In genomic region chr10:63115732-63116383, GRCh38 we compare ENCODE assay signal across 8 cellular contexts. TPM values are rescaled to one million over a fixed set of nuclear protein-coding genes. Genes with fewer than 3 reads are reported as not detected.
A peak's percentile ranks its signal among the peaks of the same experiment; 100 is the strongest.
DNase-seq lines count a peak whose midpoint lies in the region; ATAC-seq and TF ChIP-seq lines count a peak whose summit lies in the region.

No MANE protein-coding gene starts in this region.

- H3K27ac ChIP-seq in left lung (peak overlapping the region; percentile 6 to 20), spleen (peak overlapping the region in 5 of 8 donors; percentile 26 to 90 (median 81)), SK-N-SH (ENCODE audit: low read depth in 2 of 2, low read length in 1 of 2) (no peak overlapping the region)

- no peaks in the 10 kb centered on the region for H3K27me3 ChIP-seq in left lung
- no peaks in the 10 kb centered on the region for H3K27me3 ChIP-seq in spleen (replicated peaks in 1 of 7)
- H3K27me3 ChIP-seq in SK-N-SH (ENCODE audit: insufficient read depth) = no peaks in the 10 kb centered on the region

- no peak for TF ChIP-seq RAD21 in SK-N-SH (IDR thresholded peaks at IDR 0.05; ENCODE audit: low read length)

- no peaks in the 10 kb centered on the region for H3K27me3 Mint-ChIP-seq in HFFc6 (ENCODE audit: insufficient read depth)

- CTCF ChIA-PET in SK-N-SH (lab: Yijun Ruan, JAX) = interaction anchor here (0.9 kb wide), 1 partner anchor 32 kb away, joined by 3 read pairs; no protein-coding TSS in a partner anchor

- H3K4me2 ChIP-seq in SK-N-SH = no peak overlapping the region

- H3K4me3 ChIP-seq in left lung (no peak overlapping the region), spleen (no peak overlapping the region), SK-N-SH (ENCODE audit: low read depth in 2 of 2, low read length in 1 of 2) (no peak overlapping the region)

- TF ChIP-seq CTCF in HFFc6 (IDR thresholded peaks at IDR 0.05) = no peak
- no peak for TF ChIP-seq CTCF in left lung (IDR thresholded peaks at IDR 0.05)
- TF ChIP-seq CTCF in spleen (IDR thresholded peaks at IDR 0.05 in 8 of 11, conservative IDR thresholded peaks at IDR 0.05 in 3 of 11) = no peak
- no peak for TF ChIP-seq CTCF in SK-N-SH (IDR thresholded peaks at IDR 0.05)

- peak overlapping the region; percentile 38 for H3K27ac Mint-ChIP-seq in HFFc6

- no peaks in the 10 kb centered on the region for H3K79me2 ChIP-seq in SK-N-SH (ENCODE audit: insufficient read depth)

- no peaks in the 10 kb centered on the region for H3F3A ChIP-seq in SK-N-SH (replicated peaks; ENCODE audit: insufficient read depth)

- H3K9ac ChIP-seq in SK-N-SH = no peak overlapping the region

- H3K36me3 ChIP-seq in left lung = no peaks in the 10 kb centered on the region
- H3K36me3 ChIP-seq in spleen = no peaks in the 10 kb centered on the region
- H3K36me3 ChIP-seq in SK-N-SH (replicated peaks in 1 of 2; ENCODE audit: control insufficient read depth in 1 of 2, insufficient read depth in 2 of 2, low read length in 1 of 2) = no peaks in the 10 kb centered on the region

- H2AFZ ChIP-seq in SK-N-SH (ENCODE audit: low read depth) = no peak overlapping the region

- no peaks in the 10 kb centered on the region for H4K20me1 ChIP-seq in SK-N-SH (ENCODE audit: insufficient read depth)

- intact Hi-C loops in left lung (cut with DNase I) (no loop called here), spleen (cut with DNase I; ENCODE audit: low total_unique reads) (no loop called here)

- H3K9me3 ChIP-seq in left lung = no peaks in the 10 kb centered on the region
- no peaks in the 10 kb centered on the region for H3K9me3 ChIP-seq in spleen
- H3K9me3 ChIP-seq in SK-N-SH = no peaks in the 10 kb centered on the region

- no peaks in the 10 kb centered on the region for H3K36me3 Mint-ChIP-seq in HFFc6 (ENCODE audit: low read depth)

- H3K4me1 Mint-ChIP-seq in HFFc6 (ENCODE audit: low read depth) = peaks cover 25% of the 10 kb centered on the region

- ATAC-seq in left lung (peak; percentile 83), GM18511 (IDR thresholded peaks at IDR 0.05; ENCODE audit: unreplicated experiment) (no peak), HG02938 (IDR thresholded peaks at IDR 0.05; ENCODE audit: unreplicated experiment) (no peak), HG03439 (IDR thresholded peaks at IDR 0.05; ENCODE audit: unreplicated experiment) (no peak)

- H3K9me3 Mint-ChIP-seq in HFFc6 = no peaks in the 10 kb centered on the region

- POLR2A ChIA-PET in SK-N-SH (lab: Yijun Ruan, JAX) = no interaction called here

- WGBS in spleen, 5 donors = 62 to 78% (median 71%) methylated on average over 7 of the region's 7 CpGs
- WGBS in SK-N-SH (ENCODE audit: low lambda C conversion rate) = 68% methylated on average over 7 of the region's 7 CpGs

- H3K9me2 ChIP-seq in SK-N-SH = no peaks in the 10 kb centered on the region

- TF ChIP-seq POLR2A in spleen (IDR thresholded peaks at IDR 0.05) = no peak

- no peak overlapping the region for H3K4me3 Mint-ChIP-seq in HFFc6

- no peak for TF ChIP-seq EP300 in SK-N-SH (IDR thresholded peaks at IDR 0.05; ENCODE audit: borderline replicate concordance in 1 of 2, low read depth in 1 of 2, low read length in 1 of 2)

- peaks cover 0 to 18% of the 10 kb centered on the region in 2 donors for H3K4me1 ChIP-seq in left lung
- H3K4me1 ChIP-seq in spleen = peaks cover 0 to 10% (median 3%) of the 10 kb centered on the region in 6 donors
- H3K4me1 ChIP-seq in SK-N-SH (ENCODE audit: control insufficient read depth in 1 of 2, insufficient read depth in 2 of 2, low read depth in 1 of 2, low read length in 1 of 2) = peaks cover 0 to 9% of the 10 kb centered on the region in 2 experiments; a peak in 1 of 4 replicates

- DNase-seq in HFFc6 (peak; percentile 57), ecto neural progenitor cell (ENCODE audit: low spot score) (peak; percentile 55), left lung (peak in 1 of 2 donors; percentile 66), spleen (no peak), SK-N-SH (no peak)

TF ChIP-seq in SK-N-SH, 30 proteins besides CTCF, POLR2A, EP300 and RAD21:
- TF ChIP-seq ELF1 (IDR thresholded peaks at IDR 0.05) = no peak
- TF ChIP-seq FOSL2 (IDR thresholded peaks at IDR 0.05; ENCODE audit: borderline replicate concordance, low read depth) = no peak
- no peak for TF ChIP-seq YY1 (IDR thresholded peaks at IDR 0.05; ENCODE audit: low read depth)
- no peak for TF ChIP-seq RFX5 (IDR thresholded peaks at IDR 0.05; ENCODE audit: low read length)
- no peak for TF ChIP-seq TEAD4 (IDR thresholded peaks at IDR 0.05; ENCODE audit: borderline replicate concordance, insufficient read depth)
- no peak for TF ChIP-seq EZH2phosphoT487 (IDR thresholded peaks at IDR 0.05; ENCODE audit: borderline replicate concordance, low read depth)
- TF ChIP-seq, protein P1, sequence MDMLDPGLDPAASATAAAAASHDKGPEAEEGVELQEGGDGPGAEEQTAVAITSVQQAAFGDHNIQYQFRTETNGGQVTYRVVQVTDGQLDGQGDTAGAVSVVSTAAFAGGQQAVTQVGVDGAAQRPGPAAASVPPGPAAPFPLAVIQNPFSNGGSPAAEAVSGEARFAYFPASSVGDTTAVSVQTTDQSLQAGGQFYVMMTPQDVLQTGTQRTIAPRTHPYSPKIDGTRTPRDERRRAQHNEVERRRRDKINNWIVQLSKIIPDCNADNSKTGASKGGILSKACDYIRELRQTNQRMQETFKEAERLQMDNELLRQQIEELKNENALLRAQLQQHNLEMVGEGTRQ (IDR thresholded peaks at IDR 0.05; ENCODE audit: borderline replicate concordance, low read depth, low read length) = no peak
- no peak for TF ChIP-seq SIN3A (IDR thresholded peaks at IDR 0.05; ENCODE audit: borderline replicate concordance, low read depth, low read length)
- no peak for TF ChIP-seq SMC3 (IDR thresholded peaks at IDR 0.05; ENCODE audit: low read depth, low read length)

RNA-seq across cellular contexts. Expression of gene NRBF2, which starts 17.3 kb away (rescaled TPM):
- total RNA-seq in HFFc6 (2021; fragmentation: NEBNext Ultra II Directional; extraction: Animal tissue kit (Norgen Biotek cat#: 25700)) = 10 to 100 TPM; 25.6 to 31.2 (median 28.0) TPM
- total RNA-seq in left lung = 10 to 100 TPM; 19.0 to 24.1 TPM
- total RNA-seq in spleen = 10 to 100 TPM; 30.1 to 44.1 (median 34.3) TPM
- polyA plus RNA-seq in spleen = 10 to 100 TPM; 10.3 to 21.5 (median 14.0) TPM
- 8.9 and 13.2 TPM in 2 replicates for polyA plus RNA-seq in SK-N-SH (2012; rRNA removed)
- 15.2 and 16.8 TPM in 2 replicates for polyA plus RNA-seq in SK-N-SH (2012; cell fraction: cytosol; rRNA removed)
- polyA plus RNA-seq in SK-N-SH (2012; cell fraction: nucleus; rRNA removed) = 2.9 and 5.6 TPM in 2 replicates

Comparison
In these comparisons a context has a peak if more than half of its experiments do, and no peak if none do; other contexts are left out.
1. DNase-seq: peak in HFFc6 (single experiment) and ecto neural progenitor cell (single experiment); none in spleen (single experiment) and SK-N-SH (single experiment).
2. H3K27ac ChIP-seq: peak in left lung (2 of 2) and spleen (5 of 8); none in SK-N-SH (0 of 2).